1 cellular context compared by ENCODE assay signal in the genomic region with DNA sequence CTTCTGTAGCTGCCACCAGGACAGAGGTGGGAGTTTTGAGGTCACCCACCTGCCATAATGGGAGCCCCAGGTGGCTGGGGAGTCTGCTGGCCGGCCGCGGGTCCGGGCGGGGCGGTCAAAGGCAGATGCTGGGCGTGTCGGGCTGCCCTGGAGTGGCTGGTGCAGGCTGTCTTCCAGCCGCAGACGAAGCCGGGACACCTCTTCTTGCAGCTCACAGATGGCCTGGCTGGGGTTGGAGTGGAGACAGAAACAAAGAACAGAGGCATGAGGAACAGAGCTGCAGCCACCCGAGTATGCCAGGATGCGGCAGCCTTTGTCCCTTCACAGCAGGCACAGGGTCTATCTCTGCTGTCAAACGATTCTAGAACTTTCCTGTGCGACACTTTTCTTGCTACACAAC.
TF ChIP-seq lines count a peak whose summit lies in the region.

No MANE protein-coding gene starts in this region.

TF ChIP-seq in HEK293T, 16 proteins besides CTCF, POLR2A, EP300 and RAD21 (continued from another document):
- no peak for TF ChIP-seq ELF4 (IDR thresholded peaks at IDR 0.05)
TF ChIP-seq in HEK293T: peak in this region for 0.
